ENCODE assay signal across 18 cellular contexts in genomic region chr12:70812124-70812523, GRCh38.
DNase-seq lines count a peak whose midpoint lies in the region; ATAC-seq and TF ChIP-seq lines count a peak whose summit lies in the region.
"Had no signal": no experiment of that assay in that cellular context is flagged by ENCODE, and none has a peak within 500 bp of the region (broad histone marks: within the 10 kb centered on the region; RNA-seq: fewer than 3 reads in every experiment).

No MANE protein-coding gene starts in this region.

- H3K36me3 ChIP-seq in psoas muscle (ENCODE audit: insufficient read depth in 1 of 2, low read depth in 1 of 2): no peaks in the 10 kb centered on the region
- H3K36me3 ChIP-seq: BLaER1 treated with 17β-estradiol and CSF1 and Interleukin-3, amounts not matched to agents 10 nM and 100 nM had no signal

- TF ChIP-seq CTCF in psoas muscle (IDR thresholded peaks at IDR 0.05): no peak

- no peaks in the 10 kb centered on the region for H3K4me1 ChIP-seq in psoas muscle
- H3K4me1 ChIP-seq: BLaER1 treated with 17β-estradiol and CSF1 and Interleukin-3, amounts not matched to agents 10 nM and 100 nM had no signal

- H3K4me3 ChIP-seq in psoas muscle: no peak overlapping the region
- H3K4me3 ChIP-seq: BLaER1 treated with 17β-estradiol and CSF1 and Interleukin-3, amounts not matched to agents 10 nM and 100 nM; K562 had no signal

- ATAC-seq in GM19452 (IDR thresholded peaks at IDR 0.05; ENCODE audit: unreplicated experiment) (peak; percentile 89), HG03342 (IDR thresholded peaks at IDR 0.05; ENCODE audit: unreplicated experiment) (peak; percentile 71), psoas muscle (no peak), HG03521 (IDR thresholded peaks at IDR 0.05; ENCODE audit: unreplicated experiment) (no peak)
- ATAC-seq: effector memory CD8-positive, alpha-beta T cell; K562; right cardiac atrium; stimulated activated naive CD8-positive, alpha-beta T cell treated with anti-CD3 and anti-CD28 coated beads, Interleukin-15, amount 100 ng/mL, for 72 hours had no signal

- H3K27me3 ChIP-seq in psoas muscle (ENCODE audit: insufficient read depth in 3 of 3, low read length in 2 of 3): peaks cover 0 to 2% (median 0%) of the 10 kb centered on the region in 3 donors
- H3K27me3 ChIP-seq: BLaER1 treated with 17β-estradiol and CSF1 and Interleukin-3, amounts not matched to agents 10 nM and 100 nM had no signal

- DNase-seq in Caki2 (ENCODE audit: low read depth) (peak; percentile 54), kidney glomerular epithelial cell (lab: John Stamatoyannopoulos, UW) (peak; percentile 34), activated gamma-delta T cell treated with Interleukin-2 at 50 U/mL for 16 hours (no peak), psoas muscle (no peak), GM03348 (ENCODE audit: low spot score) (no peak)
- DNase-seq: activated CD4-positive, alpha-beta T cell treated with anti-CD3 and anti-CD28 coated beads, Interleukin-2, amount 10 ng/mL, durations not matched to agents 7 days and 5 days; activated CD8-positive, alpha-beta memory T cell treated with anti-CD3 and anti-CD28 coated beads, Interleukin-2, amount 50 U/mL, for 48 hours; effector memory CD8-positive, alpha-beta T cell; H7; NCI-H2081; NCI-H524; right cardiac atrium; stimulated activated naive CD8-positive, alpha-beta T cell treated with anti-CD3 and anti-CD28 coated beads, Interleukin-15, amount 100 ng/mL, for 72 hours had no signal

- no peak overlapping the region for H3K27ac ChIP-seq in psoas muscle
- H3K27ac ChIP-seq: BLaER1 treated with 17β-estradiol and CSF1 and Interleukin-3, amounts not matched to agents 10 nM and 100 nM had no signal

- WGBS in psoas muscle, 3 donors: 45 to 52% (median 48%) methylated on average over 3 of the region's 3 CpGs

- intact Hi-C loops in psoas muscle (cut with DNase I): no loop called here

- H3K9me3 ChIP-seq in psoas muscle: no peaks in the 10 kb centered on the region

- in situ Hi-C loops in Caki2 (cut with HindIII; ENCODE audit: low pct_unique_long_range_greater_than_20kb, low sequenced_read_pairs): no loop called here

Comparison
In these comparisons a context has a peak if more than half of its experiments do, and no peak if none do; other contexts are left out.
1. DNase-seq: peak in Caki2 (single experiment) and kidney glomerular epithelial cell (single experiment); none in activated gamma-delta T cell treated with Interleukin-2 at 50 U/mL for 16 hours (single experiment), psoas muscle (0 of 2) and GM03348 (single experiment).
2. ATAC-seq: peak in GM19452 (single experiment) and HG03342 (single experiment); none in psoas muscle (0 of 4) and HG03521 (single experiment).